2 cellular contexts compared by ENCODE assay signal in the genomic region with DNA sequence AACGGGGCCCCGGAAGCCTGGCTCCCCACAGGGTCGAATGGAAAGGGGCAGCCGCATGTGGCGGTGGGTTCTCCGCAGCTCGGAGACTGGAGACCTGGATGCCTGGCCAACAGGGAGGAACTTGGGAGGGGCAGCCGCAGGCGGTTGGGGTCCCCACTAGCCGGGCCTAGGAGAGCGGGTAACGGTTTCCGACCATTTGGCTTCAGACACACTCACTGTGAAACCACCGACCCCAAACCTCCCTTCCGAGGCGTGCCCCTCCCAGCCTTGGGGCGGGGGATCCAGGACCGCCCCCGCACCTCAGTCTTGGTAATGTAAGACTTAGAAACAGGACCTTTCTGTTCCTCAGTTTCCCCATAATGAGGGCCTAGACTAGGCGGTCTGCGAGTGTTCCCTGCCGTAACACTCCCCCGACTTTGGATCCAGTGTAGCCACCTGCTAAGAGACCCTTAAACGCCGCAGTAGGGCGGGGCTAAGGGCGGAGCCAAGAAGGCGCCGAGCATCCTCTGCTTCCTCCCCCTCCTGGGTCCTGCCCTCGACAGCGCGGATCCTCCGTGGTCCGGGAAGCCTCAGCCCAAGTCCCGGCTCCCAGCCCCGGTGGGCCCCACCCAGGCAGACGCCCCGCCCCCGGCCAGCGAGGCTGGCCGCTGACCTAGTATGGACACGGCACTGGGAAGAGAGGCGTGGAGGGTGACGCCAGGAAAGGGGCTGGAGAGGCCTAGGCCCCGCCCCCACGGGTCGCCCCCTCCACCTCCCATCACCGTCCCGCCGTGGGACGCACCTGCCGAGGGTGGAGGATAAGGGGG.
A peak's percentile ranks its signal among the peaks of the same experiment; 100 is the strongest.
TF ChIP-seq lines count a peak whose summit lies in the region.

No MANE protein-coding gene starts in this region.

TF ChIP-seq in H1, 55 proteins besides CTCF, POLR2A, EP300 and RAD21:
- TF ChIP-seq SIN3A (conservative IDR thresholded peaks at IDR 0.05 in 1 of 2, IDR thresholded peaks at IDR 0.05 in 1 of 2; ENCODE audit: low read depth in 1 of 2, low read length in 2 of 2) (0 out of 4 replicates have a peak, but pooled peaks of 1 of the 2 experiments have one; percentile 32), SUZ12 (IDR thresholded peaks at IDR 0.05; ENCODE audit: low read length) (no peak), SP1 (IDR thresholded peaks at IDR 0.05; ENCODE audit: low read depth, low read length) (peak; percentile 29; the same call in 1 of the 2 replicates), KDM1A (IDR thresholded peaks at IDR 0.05; ENCODE audit: borderline replicate concordance, low read length) (peak; percentile 88), EGR1 (IDR thresholded peaks at IDR 0.05; ENCODE audit: borderline replicate concordance, low read depth, low read length) (peak; percentile 59), HDAC2 (IDR thresholded peaks at IDR 0.05; ENCODE audit: borderline replicate concordance in 1 of 2, low read depth in 2 of 2, low read length in 2 of 2) (peak in 1 of 2 experiments; percentile 73; a peak in 1 of 4 replicates), SRF (IDR thresholded peaks at IDR 0.05; ENCODE audit: low read depth, low read length) (peak; percentile 57), SP4 (IDR thresholded peaks at IDR 0.05; ENCODE audit: low read length) (no peak), KDM4A (IDR thresholded peaks at IDR 0.05; ENCODE audit: low read depth, low read length, severe bottlenecking) (peak; percentile 31), TBP (IDR thresholded peaks at IDR 0.05; ENCODE audit: low read depth, low read length) (peak; percentile 39; the same call in 1 of the 2 replicates), BACH1 (IDR thresholded peaks at IDR 0.05; ENCODE audit: low read length) (peak; percentile 42; the same call in 1 of the 2 replicates), SIRT6 (IDR thresholded peaks at IDR 0.05; ENCODE audit: low read length) (no peak)
- TF ChIP-seq, protein P1, sequence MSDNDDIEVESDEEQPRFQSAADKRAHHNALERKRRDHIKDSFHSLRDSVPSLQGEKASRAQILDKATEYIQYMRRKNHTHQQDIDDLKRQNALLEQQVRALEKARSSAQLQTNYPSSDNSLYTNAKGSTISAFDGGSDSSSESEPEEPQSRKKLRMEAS (IDR thresholded peaks at IDR 0.05), result peak; percentile 6; the same call in 1 of the 2 replicates

TF ChIP-seq in HEK293T, 16 proteins besides CTCF, POLR2A, EP300 and RAD21:
- TF ChIP-seq FOXK2 (IDR thresholded peaks at IDR 0.05), result no peak
- TF ChIP-seq ZNF384 (IDR thresholded peaks at IDR 0.05), result no peak
- no peak for TF ChIP-seq SP1 (IDR thresholded peaks at IDR 0.05)
